Comparison of ENCODE assay signal across 1 cellular context in the genomic region with DNA sequence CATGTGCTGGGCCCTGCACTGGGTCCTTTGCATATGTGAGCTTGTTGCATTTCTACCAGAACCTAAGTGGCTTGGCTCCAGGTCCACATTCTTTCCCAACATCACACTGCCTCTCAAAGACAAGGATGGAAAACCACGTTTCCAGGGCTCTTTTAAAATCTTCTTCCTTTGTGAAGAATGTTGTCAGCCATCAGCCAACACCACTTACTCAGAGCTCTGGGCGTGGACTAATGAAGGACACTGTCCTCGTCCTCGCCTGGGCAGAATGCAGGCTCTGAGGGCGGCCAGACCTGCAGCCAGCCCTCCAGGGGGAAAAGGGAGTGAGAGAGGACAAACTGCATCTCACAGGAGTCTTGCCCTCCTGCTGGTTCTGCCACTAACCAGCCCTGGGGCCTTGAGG.
TF ChIP-seq lines count a peak whose summit lies in the region.

No MANE protein-coding gene starts in this region.

TF ChIP-seq in GM23338, 12 proteins besides CTCF, POLR2A, EP300 and RAD21 (continued from another document):
- TF ChIP-seq, protein P1, sequence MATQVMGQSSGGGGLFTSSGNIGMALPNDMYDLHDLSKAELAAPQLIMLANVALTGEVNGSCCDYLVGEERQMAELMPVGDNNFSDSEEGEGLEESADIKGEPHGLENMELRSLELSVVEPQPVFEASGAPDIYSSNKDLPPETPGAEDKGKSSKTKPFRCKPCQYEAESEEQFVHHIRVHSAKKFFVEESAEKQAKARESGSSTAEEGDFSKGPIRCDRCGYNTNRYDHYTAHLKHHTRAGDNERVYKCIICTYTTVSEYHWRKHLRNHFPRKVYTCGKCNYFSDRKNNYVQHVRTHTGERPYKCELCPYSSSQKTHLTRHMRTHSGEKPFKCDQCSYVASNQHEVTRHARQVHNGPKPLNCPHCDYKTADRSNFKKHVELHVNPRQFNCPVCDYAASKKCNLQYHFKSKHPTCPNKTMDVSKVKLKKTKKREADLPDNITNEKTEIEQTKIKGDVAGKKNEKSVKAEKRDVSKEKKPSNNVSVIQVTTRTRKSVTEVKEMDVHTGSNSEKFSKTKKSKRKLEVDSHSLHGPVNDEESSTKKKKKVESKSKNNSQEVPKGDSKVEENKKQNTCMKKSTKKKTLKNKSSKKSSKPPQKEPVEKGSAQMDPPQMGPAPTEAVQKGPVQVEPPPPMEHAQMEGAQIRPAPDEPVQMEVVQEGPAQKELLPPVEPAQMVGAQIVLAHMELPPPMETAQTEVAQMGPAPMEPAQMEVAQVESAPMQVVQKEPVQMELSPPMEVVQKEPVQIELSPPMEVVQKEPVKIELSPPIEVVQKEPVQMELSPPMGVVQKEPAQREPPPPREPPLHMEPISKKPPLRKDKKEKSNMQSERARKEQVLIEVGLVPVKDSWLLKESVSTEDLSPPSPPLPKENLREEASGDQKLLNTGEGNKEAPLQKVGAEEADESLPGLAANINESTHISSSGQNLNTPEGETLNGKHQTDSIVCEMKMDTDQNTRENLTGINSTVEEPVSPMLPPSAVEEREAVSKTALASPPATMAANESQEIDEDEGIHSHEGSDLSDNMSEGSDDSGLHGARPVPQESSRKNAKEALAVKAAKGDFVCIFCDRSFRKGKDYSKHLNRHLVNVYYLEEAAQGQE (IDR thresholded peaks at IDR 0.05; ENCODE audit: unreplicated experiment): no peak
- no peak for TF ChIP-seq EZH2phosphoT487 (IDR thresholded peaks at IDR 0.05; ENCODE audit: unreplicated experiment)
- TF ChIP-seq CREB1 (CRISPR knock-in tag; IDR thresholded peaks at IDR 0.05; ENCODE audit: low read depth): no peak
- TF ChIP-seq, protein P2, sequence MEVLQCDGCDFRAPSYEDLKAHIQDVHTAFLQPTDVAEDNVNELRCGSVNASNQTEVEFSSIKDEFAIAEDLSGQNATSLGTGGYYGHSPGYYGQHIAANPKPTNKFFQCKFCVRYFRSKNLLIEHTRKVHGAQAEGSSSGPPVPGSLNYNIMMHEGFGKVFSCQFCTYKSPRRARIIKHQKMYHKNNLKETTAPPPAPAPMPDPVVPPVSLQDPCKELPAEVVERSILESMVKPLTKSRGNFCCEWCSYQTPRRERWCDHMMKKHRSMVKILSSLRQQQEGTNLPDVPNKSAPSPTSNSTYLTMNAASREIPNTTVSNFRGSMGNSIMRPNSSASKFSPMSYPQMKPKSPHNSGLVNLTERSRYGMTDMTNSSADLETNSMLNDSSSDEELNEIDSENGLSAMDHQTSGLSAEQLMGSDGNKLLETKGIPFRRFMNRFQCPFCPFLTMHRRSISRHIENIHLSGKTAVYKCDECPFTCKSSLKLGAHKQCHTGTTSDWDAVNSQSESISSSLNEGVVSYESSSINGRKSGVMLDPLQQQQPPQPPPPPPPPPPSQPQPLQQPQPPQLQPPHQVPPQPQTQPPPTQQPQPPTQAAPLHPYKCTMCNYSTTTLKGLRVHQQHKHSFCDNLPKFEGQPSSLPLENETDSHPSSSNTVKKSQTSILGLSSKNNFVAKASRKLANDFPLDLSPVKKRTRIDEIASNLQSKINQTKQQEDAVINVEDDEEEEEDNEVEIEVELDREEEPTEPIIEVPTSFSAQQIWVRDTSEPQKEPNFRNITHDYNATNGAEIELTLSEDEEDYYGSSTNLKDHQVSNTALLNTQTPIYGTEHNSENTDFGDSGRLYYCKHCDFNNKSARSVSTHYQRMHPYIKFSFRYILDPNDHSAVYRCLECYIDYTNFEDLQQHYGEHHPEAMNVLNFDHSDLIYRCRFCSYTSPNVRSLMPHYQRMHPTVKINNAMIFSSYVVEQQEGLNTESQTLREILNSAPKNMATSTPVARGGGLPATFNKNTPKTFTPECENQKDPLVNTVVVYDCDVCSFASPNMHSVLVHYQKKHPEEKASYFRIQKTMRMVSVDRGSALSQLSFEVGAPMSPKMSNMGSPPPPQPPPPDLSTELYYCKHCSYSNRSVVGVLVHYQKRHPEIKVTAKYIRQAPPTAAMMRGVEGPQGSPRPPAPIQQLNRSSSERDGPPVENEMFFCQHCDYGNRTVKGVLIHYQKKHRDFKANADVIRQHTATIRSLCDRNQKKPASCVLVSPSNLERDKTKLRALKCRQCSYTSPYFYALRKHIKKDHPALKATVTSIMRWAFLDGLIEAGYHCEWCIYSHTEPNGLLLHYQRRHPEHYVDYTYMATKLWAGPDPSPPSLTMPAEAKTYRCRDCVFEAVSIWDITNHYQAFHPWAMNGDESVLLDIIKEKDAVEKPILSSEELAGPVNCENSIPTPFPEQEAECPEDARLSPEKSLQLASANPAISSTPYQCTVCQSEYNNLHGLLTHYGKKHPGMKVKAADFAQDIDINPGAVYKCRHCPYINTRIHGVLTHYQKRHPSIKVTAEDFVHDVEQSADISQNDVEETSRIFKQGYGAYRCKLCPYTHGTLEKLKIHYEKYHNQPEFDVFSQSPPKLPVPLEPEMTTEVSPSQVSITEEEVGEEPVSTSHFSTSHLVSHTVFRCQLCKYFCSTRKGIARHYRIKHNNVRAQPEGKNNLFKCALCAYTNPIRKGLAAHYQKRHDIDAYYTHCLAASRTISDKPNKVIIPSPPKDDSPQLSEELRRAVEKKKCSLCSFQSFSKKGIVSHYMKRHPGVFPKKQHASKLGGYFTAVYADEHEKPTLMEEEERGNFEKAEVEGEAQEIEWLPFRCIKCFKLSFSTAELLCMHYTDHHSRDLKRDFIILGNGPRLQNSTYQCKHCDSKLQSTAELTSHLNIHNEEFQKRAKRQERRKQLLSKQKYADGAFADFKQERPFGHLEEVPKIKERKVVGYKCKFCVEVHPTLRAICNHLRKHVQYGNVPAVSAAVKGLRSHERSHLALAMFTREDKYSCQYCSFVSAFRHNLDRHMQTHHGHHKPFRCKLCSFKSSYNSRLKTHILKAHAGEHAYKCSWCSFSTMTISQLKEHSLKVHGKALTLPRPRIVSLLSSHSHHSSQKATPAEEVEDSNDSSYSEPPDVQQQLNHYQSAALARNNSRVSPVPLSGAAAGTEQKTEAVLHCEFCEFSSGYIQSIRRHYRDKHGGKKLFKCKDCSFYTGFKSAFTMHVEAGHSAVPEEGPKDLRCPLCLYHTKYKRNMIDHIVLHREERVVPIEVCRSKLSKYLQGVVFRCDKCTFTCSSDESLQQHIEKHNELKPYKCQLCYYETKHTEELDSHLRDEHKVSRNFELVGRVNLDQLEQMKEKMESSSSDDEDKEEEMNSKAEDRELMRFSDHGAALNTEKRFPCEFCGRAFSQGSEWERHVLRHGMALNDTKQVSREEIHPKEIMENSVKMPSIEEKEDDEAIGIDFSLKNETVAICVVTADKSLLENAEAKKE (CRISPR knock-in tag; IDR thresholded peaks at IDR 0.05): no peak
- TF ChIP-seq POLR2AphosphoS5 (IDR thresholded peaks at IDR 0.05; ENCODE audit: low read depth): no peak
